In the genomic region with DNA sequence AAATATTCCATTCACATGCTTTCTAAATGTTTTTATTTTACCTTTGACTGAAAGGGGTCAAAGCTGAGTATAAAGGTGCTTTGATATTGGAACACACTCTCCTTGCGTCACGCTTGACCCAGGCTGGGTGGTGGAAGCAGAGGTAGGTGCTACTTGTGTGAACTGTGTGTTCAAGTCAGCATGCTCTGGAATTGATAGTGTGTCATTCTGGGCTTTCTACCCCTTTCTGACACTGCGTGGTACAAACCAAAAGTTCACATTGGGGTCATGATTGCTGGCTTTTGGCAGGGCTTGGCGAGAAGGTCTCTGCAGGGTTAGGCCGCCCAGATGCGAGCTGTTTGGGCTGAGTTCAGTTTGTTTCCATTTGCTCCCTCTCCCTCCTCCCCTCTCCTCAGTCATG, we compare ENCODE assay signal across 13 cellular contexts.
DNase-seq lines count a peak whose midpoint lies in the region; ATAC-seq and TF ChIP-seq lines count a peak whose summit lies in the region.
"Had no signal": no experiment of that assay in that cellular context is flagged by ENCODE, and none has a peak within 500 bp of the region (broad histone marks: within the 10 kb centered on the region; RNA-seq: fewer than 3 reads in every experiment).

No MANE protein-coding gene starts in this region.

- H3K4me1 ChIP-seq in skeletal muscle satellite cell (ENCODE audit: control insufficient read depth, insufficient read depth, low read length) = peaks cover 30% of the 10 kb centered on the region
- no peaks in the 10 kb centered on the region for H3K4me1 ChIP-seq in OCI-LY7 (ENCODE audit: insufficient read depth, low read length, poor library complexity, severe bottlenecking)

- H4K20me1 ChIP-seq in OCI-LY7 (ENCODE audit: insufficient read depth, low read length) = no peaks in the 10 kb centered on the region

- H3K4me3 ChIP-seq in cardiac fibroblast (replicated peaks in 1 of 2; ENCODE audit: low read depth in 2 of 2, low read length in 2 of 2) = no peak overlapping the region
- H3K4me3 ChIP-seq in skeletal muscle satellite cell (ENCODE audit: low read length) = no peak overlapping the region
- H3K4me3 ChIP-seq in OCI-LY7 (ENCODE audit: low read depth, low read length, poor library complexity, severe bottlenecking) = no peak overlapping the region
- no peak overlapping the region for H3K4me3 ChIP-seq in H7 (ENCODE audit: insufficient read depth, low read depth, low read length)

- TF ChIP-seq CTCF in cardiac fibroblast (IDR thresholded peaks at IDR 0.05; ENCODE audit: low read depth, low read length) = no peak
- no peak for TF ChIP-seq CTCF in OCI-LY7 (conservative IDR thresholded peaks at IDR 0.05; ENCODE audit: low read length)

- H3K36me3 ChIP-seq in skeletal muscle satellite cell (ENCODE audit: insufficient read depth, low read length) (peaks cover 3% of the 10 kb centered on the region), OCI-LY7 (ENCODE audit: insufficient read depth, low read length) (no peaks in the 10 kb centered on the region), H7 (replicated peaks; ENCODE audit: control insufficient read depth, insufficient read depth, low read length) (no peaks in the 10 kb centered on the region)

- no TSS peak for BruUV-seq in OCI-LY7 (replicated peaks; lab: Mats Ljungman, UMichigan)

- POLR2A ChIA-PET in OCI-LY7 (lab: Charles Lee) = no interaction called here

- H3K27me3 ChIP-seq in skeletal muscle satellite cell (ENCODE audit: control insufficient read depth, insufficient read depth, low read length) = no peaks in the 10 kb centered on the region
- no peaks in the 10 kb centered on the region for H3K27me3 ChIP-seq in H7 (ENCODE audit: control insufficient read depth, insufficient read depth, low read length)

- H3K9ac ChIP-seq in skeletal muscle satellite cell (ENCODE audit: low read depth, low read length) = peak overlapping the region; percentile 22

- ATAC-seq in GM21367 (IDR thresholded peaks at IDR 0.05; ENCODE audit: unreplicated experiment) = no peak
- ATAC-seq: activated CD8-positive, alpha-beta T cell treated with anti-CD3 and anti-CD28 coated beads for 36 hours had no signal

- H3K4me2 ChIP-seq in skeletal muscle satellite cell (ENCODE audit: low read length) (peak overlapping the region; percentile 32), OCI-LY7 (ENCODE audit: low read length) (no peak overlapping the region)

- DNase-seq in HCEC 1CT (peak; percentile 52), cardiac fibroblast (ENCODE audit: low read depth in 2 of 2) (peak; percentile 44 to 74), iris pigment epithelial cell (ENCODE audit: low read depth) (peak; percentile 71), DMS153 (lab: John Stamatoyannopoulos, UW) (no peak), OCI-LY7 (ENCODE audit: low spot score) (no peak), H7 (no peak)
- DNase-seq: activated CD8-positive, alpha-beta T cell treated with anti-CD3 and anti-CD28 coated beads for 36 hours; activated naive CD4-positive, alpha-beta T cell; naive B cell; NCI-H187; T1000 had no signal

- H3K27ac ChIP-seq in OCI-LY7 (ENCODE audit: low read depth, low read length, poor library complexity, severe bottlenecking) = no peak overlapping the region

- H3K9me2 ChIP-seq in OCI-LY7 (ENCODE audit: insufficient read depth, low read length) = no peaks in the 10 kb centered on the region

- H3K79me2 ChIP-seq in OCI-LY7 (ENCODE audit: insufficient read depth, low read depth, low read length) = no peaks in the 10 kb centered on the region

- H3K9me3 ChIP-seq in skeletal muscle satellite cell (replicated peaks; ENCODE audit: low read length) (no peaks in the 10 kb centered on the region), OCI-LY7 (ENCODE audit: low read length) (no peaks in the 10 kb centered on the region)

- no peak overlapping the region for H2AFZ ChIP-seq in OCI-LY7 (ENCODE audit: low read length)

- CTCF ChIA-PET in OCI-LY7 (lab: Charles Lee; ENCODE audit: unreplicated experiment) = no interaction called here

- intact Hi-C loops in OCI-LY7 (cut with micrococcal nuclease; ENCODE audit: unreplicated experiment) = no loop called here

Comparison
In these comparisons a context has a peak if more than half of its experiments do, and no peak if none do; other contexts are left out.
1. DNase-seq: peak in HCEC 1CT (single experiment), cardiac fibroblast (2 of 2) and iris pigment epithelial cell (single experiment); none in DMS153 (single experiment), OCI-LY7 (single experiment) and H7 (single experiment).